Comparison of ENCODE assay signal across 8 cellular contexts in genomic region chr2:70946832-70947442, GRCh38. TPM values are rescaled to one million over a fixed set of nuclear protein-coding genes. Genes with fewer than 3 reads are reported as not detected.
A peak's percentile ranks its signal among the peaks of the same experiment; 100 is the strongest.
DNase-seq lines count a peak whose midpoint lies in the region; ATAC-seq, FAIRE-seq and TF ChIP-seq lines count a peak whose summit lies in the region.

No MANE protein-coding gene starts in this region.

- peaks cover 4 to 13% (median 6%) of the 10 kb centered on the region in 3 donors for H3K27me3 Mint-ChIP-seq in immature natural killer cell (ENCODE audit: low read depth in 3 of 3)

- DNase-seq in MV-4-11 (lab: John Stamatoyannopoulos, UW) (peak; percentile 55), GM12878 (ENCODE audit: low read depth, low spot score) (no peak), immature natural killer cell (peak; percentile 30 to 52 (median 33)), mesenteric fat pad (ENCODE audit: low spot score) (no peak)
- peak; percentile 63 for DNase-seq in stimulated activated CD4-positive, alpha-beta T cell treated with anti-CD3 and anti-CD28 coated beads, Interleukin-15, amount 100 ng/mL, for 24 hours

- RAD21 ChIA-PET in GM12878 (lab: Charles Lee; ENCODE audit: unreplicated experiment), result no interaction called here

- no peaks in the 10 kb centered on the region for H3K79me2 ChIP-seq in GM12878 (ENCODE audit: control insufficient read depth, insufficient read depth, low read length)

- SMC1A ChIA-PET in GM12878 (lab: Charles Lee; ENCODE audit: uncharacterized antibody, unreplicated experiment), result interaction anchor here (1.0 to 1.5 kb wide), 6 partner anchors 31 to 643 kb away, joined by 3 to 6 read pairs (median 4); no protein-coding TSS in a partner anchor

- H3K9me3 Mint-ChIP-seq in immature natural killer cell, result peaks cover 0 to 2% (median 0%) of the 10 kb centered on the region in 6 donors

- in situ Hi-C loops in GM12878 (cut with MboI), result loop anchor here (5.0 to 10.0 kb wide), 2 partner anchors 80 to 642 kb away; partner anchors contain the start of gene FAM136A

- TF ChIP-seq RAD21 in GM12878 (IDR thresholded peaks at IDR 0.05; ENCODE audit: insufficient read depth, low read depth, low read length), result peak; percentile 57

- no peak overlapping the region for H3K27ac Mint-ChIP-seq in immature natural killer cell

- no peak overlapping the region for H3K4me2 ChIP-seq in GM12878 (ENCODE audit: control insufficient read depth, insufficient read depth)

- H3K9ac ChIP-seq in GM12878 (ENCODE audit: control insufficient read depth, insufficient read depth, low read length), result no peak overlapping the region

- H3K4me3 Mint-ChIP-seq in immature natural killer cell, result peak overlapping the region in 1 of 5 donors; percentile 88

- TF ChIP-seq EP300 in GM12878 (IDR thresholded peaks at IDR 0.05; ENCODE audit: borderline replicate concordance in 1 of 2, control insufficient read depth in 1 of 2, low read depth in 2 of 2, low read length in 2 of 2), result no peak

- FAIRE-seq in G401.6 (lab: Jason Lieb, UNC), result peak; percentile 39
- FAIRE-seq in GM12878 (lab: Jason Lieb, UNC), result peak; percentile 44

- intact Hi-C loops in GM12878 (cut with micrococcal nuclease; ENCODE audit: unreplicated experiment), result loop anchor here (1.0 to 10.0 kb wide), 3 partner anchors 76 to 642 kb away; partner anchors contain the start of gene FAM136A

- peak; percentile 61 for ATAC-seq in SK-N-SH treated with all-trans-retinoic acid at 6 μM for 48 hours
- ATAC-seq in GM12878, result peak; percentile 56
- ATAC-seq in HG02798 (IDR thresholded peaks at IDR 0.05; ENCODE audit: poor library complexity, unreplicated experiment), result no peak

- no peaks in the 10 kb centered on the region for H3K36me3 ChIP-seq in GM12878 (ENCODE audit: control insufficient read depth in 2 of 2, insufficient read depth in 2 of 2, low read length in 1 of 2)

- H3K4me1 ChIP-seq in GM12878 (ENCODE audit: control insufficient read depth, insufficient read depth, low read length), result no peaks in the 10 kb centered on the region; the same call in 1 of the 2 replicates

- BruUV-seq in GM12878 (replicated peaks; lab: Mats Ljungman, UMichigan), result no TSS peak

- no peak overlapping the region for H2AFZ ChIP-seq in GM12878 (ENCODE audit: control insufficient read depth, low read depth, low read length)

- H3K27ac ChIP-seq in GM12878 (ENCODE audit: control insufficient read depth, insufficient read depth), result no peak overlapping the region

- no peak for TF ChIP-seq POLR2A in GM12878 (IDR thresholded peaks at IDR 0.05; ENCODE audit: low read depth, low read length)

- 21% methylated on average over 8 of the region's 8 CpGs for WGBS in GM12878 (ENCODE audit: insufficient coverage, insufficient replicate concordance, low lambda C conversion rate, missing lambda C conversion rate)

- H4K20me1 ChIP-seq in GM12878 (ENCODE audit: control insufficient read depth, insufficient read depth), result no peaks in the 10 kb centered on the region

- no peaks in the 10 kb centered on the region for H3K27me3 ChIP-seq in GM12878 (replicated peaks in 1 of 2; ENCODE audit: control insufficient read depth in 2 of 2, insufficient read depth in 2 of 2, low read length in 1 of 2)

- POLR2A ChIA-PET in GM12878 (lab: Charles Lee), result no interaction called here

- H3K4me1 Mint-ChIP-seq in immature natural killer cell, result peaks cover 9 to 13% of the 10 kb centered on the region in 2 donors

- H3K4me3 ChIP-seq in GM12878, result no peak overlapping the region

- peak; percentile 73 to 86 (median 80) for TF ChIP-seq CTCF in GM12878 (IDR thresholded peaks at IDR 0.05 in 2 of 3, conservative IDR thresholded peaks at IDR 0.05 in 1 of 3; ENCODE audit: control insufficient read depth in 2 of 3, extremely low read depth in 1 of 3, insufficient read depth in 1 of 3, low read depth in 3 of 3, low read length in 3 of 3)

- no peaks in the 10 kb centered on the region for H3K36me3 Mint-ChIP-seq in immature natural killer cell

- no peaks in the 10 kb centered on the region for H3K9me3 ChIP-seq in GM12878 (replicated peaks; ENCODE audit: control insufficient read depth, insufficient read depth, low read length)

- CTCF ChIA-PET in GM12878 (lab: Yijun Ruan, JAX), result interaction anchor here (0.7 to 5.3 kb wide), 12 partner anchors 12 to 643 kb away, joined by 3 to 94 read pairs (median 8); partner anchors contain the start of gene ATP6V1B1

RNA-seq across cellular contexts. Expression of gene ATP6V1B1, which starts 11.2 kb away (rescaled TPM):
- not detected in 2 replicates for total RNA-seq in GM12878 (2013; cell fraction: nucleolus; rRNA removed)
- total RNA-seq in GM12878 (2014; rRNA removed) (not detected in 2 replicates), GM12878 (2014; rRNA removed; fragmentation: Illumina TruSeq; extraction: Trizol) (not detected in 2 replicates), GM12878 (2021) (not detected in 2 replicates), mesenteric fat pad (2.4 TPM)
- polyA plus RNA-seq in GM12878 (2011; ENCODE audit: low read depth), result not detected
- polyA plus RNA-seq in GM12878 (2011; rRNA removed) (not detected in 2 replicates), GM12878 (2014; fragmentation: Illumina TruSeq; extraction: Trizol) (not detected in 2 replicates), GM12878 (2014; fragmentation: Nextera tagmentation; extraction: Ambion mirVana) (not detected), GM12878 (2014; rRNA removed) (not detected in 2 replicates), GM12878 (2016; fragmentation: Nextera tagmentation; extraction: Ambion mirVana) (not detected), immature natural killer cell (not detected)
- polyA plus RNA-seq in GM12878 (2011; cell fraction: cytosol; rRNA removed), result not detected in 2 replicates
- polyA plus RNA-seq in GM12878 (2011; cell fraction: nucleus; rRNA removed), result not detected in 2 replicates
- polyA plus RNA-seq in GM12878 (2012), result not detected in 2 replicates
- not detected in 2 replicates for polyA minus RNA-seq in GM12878 (2011; rRNA and poly(A)+ RNA removed)
- polyA minus RNA-seq in GM12878 (2011; cell fraction: cytosol; rRNA and poly(A)+ RNA removed), result not detected in 2 replicates
- polyA minus RNA-seq in GM12878 (2011; cell fraction: nucleus; rRNA and poly(A)+ RNA removed), result not detected in 2 replicates

RNA-seq across cellular contexts. Expression of gene ANKRD53, which starts 31.5 kb away (rescaled TPM):
- total RNA-seq in GM12878 (2013; cell fraction: nucleolus; rRNA removed), result not detected in 2 replicates
- total RNA-seq in GM12878 (2014; rRNA removed), result 0.11 TPM in 1 of 2 replicates, not detected in the other
- total RNA-seq in GM12878 (2014; rRNA removed; fragmentation: Illumina TruSeq; extraction: Trizol), result not detected in 2 replicates
- not detected in 2 replicates for total RNA-seq in GM12878 (2021)
- 0.14 TPM for polyA plus RNA-seq in GM12878 (2011; ENCODE audit: low read depth)
- 0.04 TPM in 1 of 2 replicates, not detected in the other for polyA plus RNA-seq in GM12878 (2011; rRNA removed)
- 0.01 and 0.05 TPM in 2 replicates for polyA plus RNA-seq in GM12878 (2011; cell fraction: cytosol; rRNA removed)
- 0.18 and 0.48 TPM in 2 replicates for polyA plus RNA-seq in GM12878 (2011; cell fraction: nucleus; rRNA removed)
- 0.11 TPM in 2 replicates for polyA plus RNA-seq in GM12878 (2012)
- polyA plus RNA-seq in GM12878 (2014; fragmentation: Illumina TruSeq; extraction: Trizol), result not detected in 2 replicates
- under 1 TPM in 1 of 2 experiments, not detected in 1; 0.04 TPM for polyA plus RNA-seq in GM12878 (2014; fragmentation: Nextera tagmentation; extraction: Ambion mirVana)
- polyA plus RNA-seq in GM12878 (2014; rRNA removed), result 0.04 TPM in 1 of 2 replicates, not detected in the other
- not detected for polyA plus RNA-seq in GM12878 (2016; fragmentation: Nextera tagmentation; extraction: Ambion mirVana)
- polyA minus RNA-seq in GM12878 (2011; rRNA and poly(A)+ RNA removed), result not detected in 2 replicates
- polyA minus RNA-seq in GM12878 (2011; cell fraction: cytosol; rRNA and poly(A)+ RNA removed), result not detected in 2 replicates
- polyA minus RNA-seq in GM12878 (2011; cell fraction: nucleus; rRNA and poly(A)+ RNA removed), result not detected in 2 replicates
- polyA plus RNA-seq in immature natural killer cell, result under 1 TPM; 0.18 to 0.51 (median 0.30) TPM
- total RNA-seq in mesenteric fat pad, result 17.6 TPM

RNA-seq across cellular contexts. Expression of gene VAX2, which starts 46.6 kb away (rescaled TPM):
- not detected in 2 replicates for total RNA-seq in GM12878 (2013; cell fraction: nucleolus; rRNA removed)
- total RNA-seq in GM12878 (2014; rRNA removed) (not detected in 2 replicates), GM12878 (2014; rRNA removed; fragmentation: Illumina TruSeq; extraction: Trizol) (not detected in 2 replicates), GM12878 (2021) (not detected in 2 replicates), mesenteric fat pad (2.0 TPM)
- polyA plus RNA-seq in GM12878 (2011; ENCODE audit: low read depth), result not detected
- polyA plus RNA-seq in GM12878 (2011; rRNA removed) (not detected in 2 replicates), GM12878 (2014; fragmentation: Illumina TruSeq; extraction: Trizol) (not detected in 2 replicates), GM12878 (2014; fragmentation: Nextera tagmentation; extraction: Ambion mirVana) (not detected), GM12878 (2014; rRNA removed) (not detected in 2 replicates), GM12878 (2016; fragmentation: Nextera tagmentation; extraction: Ambion mirVana) (not detected), immature natural killer cell (not detected)
- polyA plus RNA-seq in GM12878 (2011; cell fraction: cytosol; rRNA removed), result not detected in 2 replicates
- not detected in 2 replicates for polyA plus RNA-seq in GM12878 (2011; cell fraction: nucleus; rRNA removed)
- polyA plus RNA-seq in GM12878 (2012), result not detected in 2 replicates
- not detected in 2 replicates for polyA minus RNA-seq in GM12878 (2011; rRNA and poly(A)+ RNA removed)
- not detected in 2 replicates for polyA minus RNA-seq in GM12878 (2011; cell fraction: cytosol; rRNA and poly(A)+ RNA removed)
- not detected in 2 replicates for polyA minus RNA-seq in GM12878 (2011; cell fraction: nucleus; rRNA and poly(A)+ RNA removed)

RNA-seq across cellular contexts. Expression of gene TEX261, which starts 47.7 kb away (rescaled TPM):
- total RNA-seq in GM12878 (2013; cell fraction: nucleolus; rRNA removed), result 33.4 and 34.7 TPM in 2 replicates
- total RNA-seq in GM12878 (2014; rRNA removed), result 21.1 and 22.3 TPM in 2 replicates
- 25.6 and 29.7 TPM in 2 replicates for total RNA-seq in GM12878 (2014; rRNA removed; fragmentation: Illumina TruSeq; extraction: Trizol)
- 37.5 and 46.7 TPM in 2 replicates for total RNA-seq in GM12878 (2021)
- polyA plus RNA-seq in GM12878 (2011; ENCODE audit: low read depth), result 22.0 TPM
- 57.0 and 75.6 TPM in 2 replicates for polyA plus RNA-seq in GM12878 (2011; rRNA removed)
- 68.7 and 81.7 TPM in 2 replicates for polyA plus RNA-seq in GM12878 (2011; cell fraction: cytosol; rRNA removed)
- 45.2 and 51.5 TPM in 2 replicates for polyA plus RNA-seq in GM12878 (2011; cell fraction: nucleus; rRNA removed)
- 23.3 and 27.2 TPM in 2 replicates for polyA plus RNA-seq in GM12878 (2012)
- polyA plus RNA-seq in GM12878 (2014; fragmentation: Illumina TruSeq; extraction: Trizol), result 59.5 and 64.9 TPM in 2 replicates
- polyA plus RNA-seq in GM12878 (2014; fragmentation: Nextera tagmentation; extraction: Ambion mirVana), result 10 to 100 TPM in 1 of 2 experiments, 1 to 10 TPM in 1; 5.5 to 11.1 TPM
- polyA plus RNA-seq in GM12878 (2014; rRNA removed), result 41.3 and 45.9 TPM in 2 replicates
- polyA plus RNA-seq in GM12878 (2016; fragmentation: Nextera tagmentation; extraction: Ambion mirVana), result 10 to 100 TPM; 39.4 to 45.1 TPM
- 35.3 and 42.4 TPM in 2 replicates for polyA minus RNA-seq in GM12878 (2011; rRNA and poly(A)+ RNA removed)
- polyA minus RNA-seq in GM12878 (2011; cell fraction: cytosol; rRNA and poly(A)+ RNA removed), result 8.6 and 10.7 TPM in 2 replicates
- 10.6 and 16.4 TPM in 2 replicates for polyA minus RNA-seq in GM12878 (2011; cell fraction: nucleus; rRNA and poly(A)+ RNA removed)
- 10 to 100 TPM; 25.8 to 44.7 (median 41.9) TPM for polyA plus RNA-seq in immature natural killer cell
- total RNA-seq in mesenteric fat pad, result 86.8 TPM

Comparison
In these comparisons a context has a peak if more than half of its experiments do, and no peak if none do; other contexts are left out.
1. DNase-seq: peak in MV-4-11 (single experiment), immature natural killer cell (3 of 3) and stimulated activated CD4-positive, alpha-beta T cell treated with anti-CD3 and anti-CD28 coated beads, Interleukin-15, amount 100 ng/mL, for 24 hours (single experiment); none in GM12878 (single experiment) and mesenteric fat pad (single experiment).
2. RNA of gene ANKRD53, which starts 31.5 kb away (total RNA-seq): 17.6 TPM in mesenteric fat pad (single experiment); 0.11 TPM in GM12878; every median in the first group is over 10 times any median in the second.